Comparison of ENCODE assay signal across 14 cellular contexts in the genomic region with DNA sequence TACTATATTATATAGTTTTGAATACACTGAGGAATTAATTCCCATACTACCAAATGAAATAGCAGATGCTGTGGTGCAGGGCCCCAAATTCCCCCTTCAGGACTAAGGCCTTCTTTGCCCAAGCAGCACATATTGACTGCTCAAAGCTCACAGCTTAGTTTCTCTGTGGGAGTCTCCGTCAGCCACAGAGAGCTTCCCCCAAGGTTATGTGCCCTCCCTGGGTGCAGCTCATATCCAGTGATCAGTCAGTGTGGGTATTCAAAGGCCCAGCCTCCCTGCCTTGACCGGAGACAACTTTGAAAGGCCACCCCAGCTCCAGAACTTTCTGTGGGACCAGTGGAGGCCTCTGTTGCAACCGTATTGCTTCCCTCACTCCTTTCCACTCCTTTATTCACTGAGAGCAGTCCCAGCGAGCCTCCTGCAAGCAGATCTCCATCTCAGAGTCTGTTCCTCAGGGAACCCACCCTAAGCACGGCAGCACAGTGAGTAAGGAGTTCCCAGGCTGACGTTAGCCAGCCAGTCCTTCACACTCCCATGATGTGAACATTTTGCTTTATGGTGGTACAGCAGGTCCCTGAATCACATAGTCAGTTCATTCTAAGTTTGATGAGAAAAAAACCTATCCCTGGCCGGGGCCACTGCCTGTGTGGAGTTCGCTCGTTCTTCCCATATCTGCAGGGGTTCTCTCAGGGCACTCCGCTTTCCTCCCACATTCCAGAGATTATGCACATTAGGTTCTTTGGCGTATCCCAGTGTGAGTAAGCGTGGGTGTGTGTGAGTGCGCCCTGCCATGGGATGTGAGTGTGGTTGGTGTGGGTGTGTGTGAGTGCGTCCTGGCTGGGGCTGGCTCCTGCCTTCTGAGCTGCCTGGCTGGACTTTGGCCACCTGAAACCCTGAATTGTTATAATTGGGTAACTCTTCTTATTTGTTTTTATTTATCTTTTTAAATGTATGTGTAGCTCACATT.
DNase-seq lines count a peak whose midpoint lies in the region; ATAC-seq and TF ChIP-seq lines count a peak whose summit lies in the region.
"Had no signal": no experiment of that assay in that cellular context is flagged by ENCODE, and none has a peak within 500 bp of the region (broad histone marks: within the 10 kb centered on the region; RNA-seq: fewer than 3 reads in every experiment).

No MANE protein-coding gene starts in this region.

- H3K9ac ChIP-seq in neuronal stem cell (ENCODE audit: low read depth, low read length, poor library complexity): no peak overlapping the region

- peak overlapping the region; percentile 41 for H4K91ac ChIP-seq in neuronal stem cell (ENCODE audit: low read depth, low read length, poor library complexity)

- no peak for ATAC-seq in HG03439 (IDR thresholded peaks at IDR 0.05; ENCODE audit: unreplicated experiment)

- no peaks in the 10 kb centered on the region for H3K79me1 ChIP-seq in neuronal stem cell (ENCODE audit: low read depth, low read length)

- H3K18ac ChIP-seq in neuronal stem cell (ENCODE audit: low read length): peak overlapping the region; percentile 54

- peak; percentile 20 for DNase-seq in EL
- peak in 2 of 3 donors; percentile 87 to 91 for DNase-seq in Peyer's patch
- DNase-seq in fibroblast of peridontal ligament (ENCODE audit: extremely low read depth): peak; percentile 42
- DNase-seq in neuronal stem cell (ENCODE audit: low spot score): no peak
- DNase-seq in effector CD4-positive, alpha-beta T cell: no peak
- no peak for DNase-seq in T1000 (lab: John Stamatoyannopoulos, UW)
- no peak for DNase-seq in NCI-H1092 treated with DMSO at 0.1 percent for 48 hours (lab: John Stamatoyannopoulos, UW)
- DNase-seq: GDM1, kidney, NCI-H1105 treated with DMSO at 0.1 percent for 48 hours, NCI-H774 had no signal

- TF ChIP-seq CTCF in Peyer's patch (IDR thresholded peaks at IDR 0.05): no peak

- H4K8ac ChIP-seq in neuronal stem cell (ENCODE audit: low read depth, low read length): no peak overlapping the region

- H3K4me3 ChIP-seq in Peyer's patch (no peak overlapping the region), neuronal stem cell (ENCODE audit: low read length in 2 of 2) (no peak overlapping the region)
- H3K4me3 ChIP-seq: SK-N-MC had no signal

- no peak overlapping the region for H2AFZ ChIP-seq in neuronal stem cell (ENCODE audit: low read length)

- H3K4me1 ChIP-seq in Peyer's patch (peaks cover 0 to 25% (median 0%) of the 10 kb centered on the region in 4 donors), neuronal stem cell (ENCODE audit: control insufficient read depth in 2 of 2, insufficient read depth in 1 of 2, low read depth in 1 of 2, low read length in 2 of 2) (peaks cover 0 to 2% of the 10 kb centered on the region in 2 donors)

- no peaks in the 10 kb centered on the region for H3K36me3 ChIP-seq in Peyer's patch
- H3K36me3 ChIP-seq in neuronal stem cell (replicated peaks in 1 of 2; ENCODE audit: control insufficient read depth in 2 of 2, insufficient read depth in 2 of 2, low read length in 2 of 2): no peaks in the 10 kb centered on the region

- peak in 1 of 2 donors; percentile 32 for TF ChIP-seq POLR2A in Peyer's patch (IDR thresholded peaks at IDR 0.05)

- H3K9me3 ChIP-seq in Peyer's patch: no peaks in the 10 kb centered on the region
- H3K9me3 ChIP-seq in neuronal stem cell (replicated peaks in 1 of 2; ENCODE audit: control insufficient read depth in 2 of 2, insufficient read depth in 1 of 2, low read depth in 1 of 2, low read length in 2 of 2): no peaks in the 10 kb centered on the region

- H3K27me3 ChIP-seq in Peyer's patch (no peaks in the 10 kb centered on the region), neuronal stem cell (ENCODE audit: control insufficient read depth in 3 of 3, insufficient read depth in 3 of 3, low read depth in 1 of 3, low read length in 3 of 3) (no peaks in the 10 kb centered on the region)

- no peak overlapping the region for H3K4me2 ChIP-seq in neuronal stem cell (ENCODE audit: insufficient read depth, low read length, poor library complexity, severe bottlenecking)

- H2BK12ac ChIP-seq in neuronal stem cell (ENCODE audit: low read length): no peak overlapping the region

- H3K14ac ChIP-seq in neuronal stem cell (ENCODE audit: low read length): peak overlapping the region; percentile 17

- H2BK120ac ChIP-seq in neuronal stem cell (ENCODE audit: low read depth, low read length): no peak overlapping the region

- H3K23ac ChIP-seq in neuronal stem cell (ENCODE audit: low read depth, low read length, poor library complexity): no peak overlapping the region

- H2BK5ac ChIP-seq in neuronal stem cell (ENCODE audit: low read length): no peak overlapping the region

- H2BK15ac ChIP-seq in neuronal stem cell (ENCODE audit: low read length): peak overlapping the region; percentile 9

- no peak overlapping the region for H2AK5ac ChIP-seq in neuronal stem cell (ENCODE audit: low read depth, low read length)

- peak overlapping the region in 3 of 4 donors; percentile 36 to 70 (median 65) for H3K27ac ChIP-seq in Peyer's patch
- H3K27ac ChIP-seq in neuronal stem cell (replicated peaks; ENCODE audit: low read length): no peak overlapping the region
- H3K27ac ChIP-seq: epithelial cell of prostate, SK-N-MC had no signal

- H3K4ac ChIP-seq in neuronal stem cell (ENCODE audit: low read length): peak overlapping the region; percentile 19

- WGBS in neuronal stem cell (ENCODE audit: extremely low coverage in 2 of 2, insufficient read length in 2 of 2, insufficient replicate concordance in 1 of 2), 2 donors: no CpG with 5 or more reads among the region's 14 CpGs

Comparison
In these comparisons a context has a peak if more than half of its experiments do, and no peak if none do; other contexts are left out.
1. DNase-seq: peak in EL (single experiment), Peyer's patch (2 of 3) and fibroblast of peridontal ligament (single experiment); none in neuronal stem cell (single experiment), effector CD4-positive, alpha-beta T cell (single experiment), T1000 (single experiment) and NCI-H1092 treated with DMSO at 0.1 percent for 48 hours (single experiment).